Comparison of ENCODE assay signal across 2 cellular contexts in the genomic region with DNA sequence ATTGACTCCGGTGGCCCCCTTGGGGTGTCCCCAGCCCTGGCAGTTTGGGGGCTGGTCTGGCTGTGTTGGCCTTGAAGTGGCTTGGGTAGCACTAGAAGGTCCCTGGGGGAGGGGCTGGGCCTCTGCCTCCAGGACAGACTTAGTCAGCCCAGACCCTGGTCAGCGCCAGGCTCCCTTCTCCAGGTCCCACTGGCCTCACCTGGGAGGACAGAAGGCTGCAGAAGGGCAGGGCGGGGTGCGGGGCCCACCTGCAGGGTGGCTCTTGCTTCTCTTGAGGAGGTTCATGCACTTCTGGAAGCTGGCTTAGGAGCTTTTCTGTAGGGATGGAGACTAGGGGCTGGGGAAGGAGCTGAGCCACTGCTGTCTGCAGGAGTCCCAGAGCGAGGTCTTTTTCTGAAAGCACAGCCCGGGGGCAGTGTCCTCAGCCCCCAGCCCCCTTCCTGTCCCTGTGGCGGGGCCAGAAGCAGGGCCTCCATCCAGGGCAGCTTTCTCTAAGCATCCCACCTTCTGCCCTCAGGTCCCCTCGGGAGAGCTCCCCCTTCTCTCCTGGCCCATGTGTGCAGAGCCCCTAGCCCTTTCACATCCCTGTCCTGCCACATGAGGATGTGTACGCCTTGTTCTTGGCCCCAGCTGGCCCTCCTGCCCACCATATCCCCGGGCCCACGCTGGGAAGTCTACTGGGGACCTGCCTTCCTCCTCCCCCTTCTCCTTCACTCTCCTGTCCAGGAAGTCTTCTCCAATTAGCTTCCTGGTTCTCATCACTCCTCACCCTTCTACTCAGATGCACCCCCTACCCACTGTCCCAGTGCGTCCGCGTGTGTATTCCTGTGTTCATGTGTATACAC.
TF ChIP-seq lines count a peak whose summit lies in the region.

No MANE protein-coding gene starts in this region.

TF ChIP-seq in SK-N-SH, 30 proteins besides CTCF, POLR2A, EP300 and RAD21:
- TF ChIP-seq SIN3A (IDR thresholded peaks at IDR 0.05; ENCODE audit: borderline replicate concordance, low read depth, low read length) (no peak), NRF1 (IDR thresholded peaks at IDR 0.05; ENCODE audit: low read depth, low read length) (no peak), RFX5 (IDR thresholded peaks at IDR 0.05; ENCODE audit: low read length) (no peak), NFIC (IDR thresholded peaks at IDR 0.05; ENCODE audit: borderline replicate concordance) (no peak), FOXM1 (IDR thresholded peaks at IDR 0.05; ENCODE audit: low read depth) (no peak), SMC3 (IDR thresholded peaks at IDR 0.05; ENCODE audit: low read depth, low read length) (no peak), MEF2A (IDR thresholded peaks at IDR 0.05; ENCODE audit: borderline replicate concordance, low read depth) (no peak), FOSL2 (IDR thresholded peaks at IDR 0.05; ENCODE audit: borderline replicate concordance, low read depth) (no peak), GATA2 (CRISPR knock-in tag; IDR thresholded peaks at IDR 0.05) (no peak), EZH2phosphoT487 (IDR thresholded peaks at IDR 0.05; ENCODE audit: borderline replicate concordance, low read depth) (no peak), JUND (IDR thresholded peaks at IDR 0.05) (no peak), ELF1 (IDR thresholded peaks at IDR 0.05) (no peak), GABPA (IDR thresholded peaks at IDR 0.05; ENCODE audit: low read depth) (no peak), FOXJ3 (CRISPR knock-in tag; IDR thresholded peaks at IDR 0.05) (no peak), RCOR1 (IDR thresholded peaks at IDR 0.05; ENCODE audit: low read length) (no peak)
- TF ChIP-seq, protein P1, sequence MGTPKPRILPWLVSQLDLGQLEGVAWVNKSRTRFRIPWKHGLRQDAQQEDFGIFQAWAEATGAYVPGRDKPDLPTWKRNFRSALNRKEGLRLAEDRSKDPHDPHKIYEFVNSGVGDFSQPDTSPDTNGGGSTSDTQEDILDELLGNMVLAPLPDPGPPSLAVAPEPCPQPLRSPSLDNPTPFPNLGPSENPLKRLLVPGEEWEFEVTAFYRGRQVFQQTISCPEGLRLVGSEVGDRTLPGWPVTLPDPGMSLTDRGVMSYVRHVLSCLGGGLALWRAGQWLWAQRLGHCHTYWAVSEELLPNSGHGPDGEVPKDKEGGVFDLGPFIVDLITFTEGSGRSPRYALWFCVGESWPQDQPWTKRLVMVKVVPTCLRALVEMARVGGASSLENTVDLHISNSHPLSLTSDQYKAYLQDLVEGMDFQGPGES (IDR thresholded peaks at IDR 0.05; ENCODE audit: low read depth, low read length) = no peak
- TF ChIP-seq, protein P2, sequence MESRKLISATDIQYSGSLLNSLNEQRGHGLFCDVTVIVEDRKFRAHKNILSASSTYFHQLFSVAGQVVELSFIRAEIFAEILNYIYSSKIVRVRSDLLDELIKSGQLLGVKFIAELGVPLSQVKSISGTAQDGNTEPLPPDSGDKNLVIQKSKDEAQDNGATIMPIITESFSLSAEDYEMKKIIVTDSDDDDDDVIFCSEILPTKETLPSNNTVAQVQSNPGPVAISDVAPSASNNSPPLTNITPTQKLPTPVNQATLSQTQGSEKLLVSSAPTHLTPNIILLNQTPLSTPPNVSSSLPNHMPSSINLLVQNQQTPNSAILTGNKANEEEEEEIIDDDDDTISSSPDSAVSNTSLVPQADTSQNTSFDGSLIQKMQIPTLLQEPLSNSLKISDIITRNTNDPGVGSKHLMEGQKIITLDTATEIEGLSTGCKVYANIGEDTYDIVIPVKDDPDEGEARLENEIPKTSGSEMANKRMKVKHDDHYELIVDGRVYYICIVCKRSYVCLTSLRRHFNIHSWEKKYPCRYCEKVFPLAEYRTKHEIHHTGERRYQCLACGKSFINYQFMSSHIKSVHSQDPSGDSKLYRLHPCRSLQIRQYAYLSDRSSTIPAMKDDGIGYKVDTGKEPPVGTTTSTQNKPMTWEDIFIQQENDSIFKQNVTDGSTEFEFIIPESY (IDR thresholded peaks at IDR 0.05; ENCODE audit: borderline replicate concordance, low read depth) = no peak
- TF ChIP-seq, protein P3, sequence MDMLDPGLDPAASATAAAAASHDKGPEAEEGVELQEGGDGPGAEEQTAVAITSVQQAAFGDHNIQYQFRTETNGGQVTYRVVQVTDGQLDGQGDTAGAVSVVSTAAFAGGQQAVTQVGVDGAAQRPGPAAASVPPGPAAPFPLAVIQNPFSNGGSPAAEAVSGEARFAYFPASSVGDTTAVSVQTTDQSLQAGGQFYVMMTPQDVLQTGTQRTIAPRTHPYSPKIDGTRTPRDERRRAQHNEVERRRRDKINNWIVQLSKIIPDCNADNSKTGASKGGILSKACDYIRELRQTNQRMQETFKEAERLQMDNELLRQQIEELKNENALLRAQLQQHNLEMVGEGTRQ (IDR thresholded peaks at IDR 0.05; ENCODE audit: borderline replicate concordance, low read depth, low read length) = no peak

TF ChIP-seq in SK-N-SH treated with all-trans-retinoic acid at 6 μM for 48 hours, 23 proteins besides CTCF, POLR2A, EP300 and RAD21:
- TF ChIP-seq SNAI2 (CRISPR knock-in tag; IDR thresholded peaks at IDR 0.05) (no peak), ESRRG (CRISPR knock-in tag; IDR thresholded peaks at IDR 0.05) (no peak), CSDC2 (CRISPR knock-in tag; IDR thresholded peaks at IDR 0.05) (no peak), ZC3H10 (CRISPR knock-in tag; IDR thresholded peaks at IDR 0.05) (no peak), TOX (CRISPR knock-in tag; IDR thresholded peaks at IDR 0.05; ENCODE audit: borderline replicate concordance) (no peak), ZFP30 (CRISPR knock-in tag; IDR thresholded peaks at IDR 0.05) (no peak), ZNF565 (CRISPR knock-in tag; conservative IDR thresholded peaks at IDR 0.05; ENCODE audit: low read depth) (no peak), ARNTL (CRISPR knock-in tag; IDR thresholded peaks at IDR 0.05; ENCODE audit: borderline replicate concordance, low read depth) (no peak), BACH2 (CRISPR knock-in tag; IDR thresholded peaks at IDR 0.05; ENCODE audit: borderline replicate concordance) (no peak), ZNF8 (CRISPR knock-in tag; IDR thresholded peaks at IDR 0.05) (no peak), ISL1 (CRISPR knock-in tag; IDR thresholded peaks at IDR 0.05) (no peak), TCF4 (CRISPR knock-in tag; IDR thresholded peaks at IDR 0.05; ENCODE audit: borderline replicate concordance) (no peak), PPARA (CRISPR knock-in tag; IDR thresholded peaks at IDR 0.05; ENCODE audit: borderline replicate concordance) (no peak)
- TF ChIP-seq, protein P4, sequence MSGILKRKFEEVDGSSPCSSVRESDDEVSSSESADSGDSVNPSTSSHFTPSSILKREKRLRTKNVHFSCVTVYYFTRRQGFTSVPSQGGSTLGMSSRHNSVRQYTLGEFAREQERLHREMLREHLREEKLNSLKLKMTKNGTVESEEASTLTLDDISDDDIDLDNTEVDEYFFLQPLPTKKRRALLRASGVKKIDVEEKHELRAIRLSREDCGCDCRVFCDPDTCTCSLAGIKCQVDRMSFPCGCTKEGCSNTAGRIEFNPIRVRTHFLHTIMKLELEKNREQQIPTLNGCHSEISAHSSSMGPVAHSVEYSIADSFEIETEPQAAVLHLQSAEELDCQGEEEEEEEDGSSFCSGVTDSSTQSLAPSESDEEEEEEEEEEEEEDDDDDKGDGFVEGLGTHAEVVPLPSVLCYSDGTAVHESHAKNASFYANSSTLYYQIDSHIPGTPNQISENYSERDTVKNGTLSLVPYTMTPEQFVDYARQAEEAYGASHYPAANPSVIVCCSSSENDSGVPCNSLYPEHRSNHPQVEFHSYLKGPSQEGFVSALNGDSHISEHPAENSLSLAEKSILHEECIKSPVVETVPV (CRISPR knock-in tag; IDR thresholded peaks at IDR 0.05) = no peak
- TF ChIP-seq, protein P5, sequence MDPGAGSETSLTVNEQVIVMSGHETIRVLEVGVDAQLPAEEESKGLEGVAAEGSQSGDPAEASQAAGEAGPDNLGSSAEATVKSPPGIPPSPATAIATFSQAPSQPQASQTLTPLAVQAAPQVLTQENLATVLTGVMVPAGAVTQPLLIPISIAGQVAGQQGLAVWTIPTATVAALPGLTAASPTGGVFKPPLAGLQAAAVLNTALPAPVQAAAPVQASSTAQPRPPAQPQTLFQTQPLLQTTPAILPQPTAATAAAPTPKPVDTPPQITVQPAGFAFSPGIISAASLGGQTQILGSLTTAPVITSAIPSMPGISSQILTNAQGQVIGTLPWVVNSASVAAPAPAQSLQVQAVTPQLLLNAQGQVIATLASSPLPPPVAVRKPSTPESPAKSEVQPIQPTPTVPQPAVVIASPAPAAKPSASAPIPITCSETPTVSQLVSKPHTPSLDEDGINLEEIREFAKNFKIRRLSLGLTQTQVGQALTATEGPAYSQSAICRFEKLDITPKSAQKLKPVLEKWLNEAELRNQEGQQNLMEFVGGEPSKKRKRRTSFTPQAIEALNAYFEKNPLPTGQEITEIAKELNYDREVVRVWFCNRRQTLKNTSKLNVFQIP (CRISPR knock-in tag; IDR thresholded peaks at IDR 0.05; ENCODE audit: borderline replicate concordance, low read depth) = no peak
- TF ChIP-seq, protein P6, sequence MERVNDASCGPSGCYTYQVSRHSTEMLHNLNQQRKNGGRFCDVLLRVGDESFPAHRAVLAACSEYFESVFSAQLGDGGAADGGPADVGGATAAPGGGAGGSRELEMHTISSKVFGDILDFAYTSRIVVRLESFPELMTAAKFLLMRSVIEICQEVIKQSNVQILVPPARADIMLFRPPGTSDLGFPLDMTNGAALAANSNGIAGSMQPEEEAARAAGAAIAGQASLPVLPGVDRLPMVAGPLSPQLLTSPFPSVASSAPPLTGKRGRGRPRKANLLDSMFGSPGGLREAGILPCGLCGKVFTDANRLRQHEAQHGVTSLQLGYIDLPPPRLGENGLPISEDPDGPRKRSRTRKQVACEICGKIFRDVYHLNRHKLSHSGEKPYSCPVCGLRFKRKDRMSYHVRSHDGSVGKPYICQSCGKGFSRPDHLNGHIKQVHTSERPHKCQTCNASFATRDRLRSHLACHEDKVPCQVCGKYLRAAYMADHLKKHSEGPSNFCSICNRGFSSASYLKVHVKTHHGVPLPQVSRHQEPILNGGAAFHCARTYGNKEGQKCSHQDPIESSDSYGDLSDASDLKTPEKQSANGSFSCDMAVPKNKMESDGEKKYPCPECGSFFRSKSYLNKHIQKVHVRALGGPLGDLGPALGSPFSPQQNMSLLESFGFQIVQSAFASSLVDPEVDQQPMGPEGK (CRISPR knock-in tag; IDR thresholded peaks at IDR 0.05; ENCODE audit: borderline replicate concordance) = no peak
TF ChIP-seq in SK-N-SH treated with all-trans-retinoic acid at 6 μM for 48 hours: peak in this region for 0.
